ENCODE assay signal across 17 cellular contexts in genomic region chr11:128061321-128061871, GRCh38.
A peak's percentile ranks its signal among the peaks of the same experiment; 100 is the strongest.
DNase-seq lines count a peak whose midpoint lies in the region; ATAC-seq, FAIRE-seq and TF ChIP-seq lines count a peak whose summit lies in the region.
"Had no signal": no experiment of that assay in that cellular context is flagged by ENCODE, and none has a peak within 500 bp of the region (broad histone marks: within the 10 kb centered on the region; RNA-seq: fewer than 3 reads in every experiment).

No MANE protein-coding gene starts in this region.

- dilution Hi-C loops in keratinocyte (cut with MboI; ENCODE audit: extremely low pct_ligation_motif_present, low sequenced_read_pairs), result no loop called here

- peak overlapping the region; percentile 31 for H2AFZ ChIP-seq in keratinocyte (ENCODE audit: control insufficient read depth, low read length)

- H3K4me3 Mint-ChIP-seq in activated naive CD4-positive, alpha-beta T cell treated with anti-CD3 and anti-CD28 coated beads for 36 hours, result no peak overlapping the region
- H3K4me3 Mint-ChIP-seq in activated naive CD4-positive, alpha-beta T cell treated with anti-CD3 and anti-CD28 coated beads, Interleukin-2, amount 10 ng/mL, durations not matched to agents 7 days and 5 days, result no peak overlapping the region
- H3K4me3 Mint-ChIP-seq: activated naive CD8-positive, alpha-beta T cell; IgD-negative memory B cell; T-helper 2 cell treated with Interferon-gamma antibody and Interleukin-4, amounts not matched to agents 5 μg/mL and 100 μg/mL, for 36 hours had no signal

- no peaks in the 10 kb centered on the region for H3K9me1 ChIP-seq in keratinocyte (ENCODE audit: control insufficient read depth, extremely low read depth, insufficient read depth, low read length)

- peak in 1 of 3 experiments; percentile 1 for TF ChIP-seq CTCF in keratinocyte (optimal IDR thresholded peaks at IDR 0.05 in 1 of 3, IDR thresholded peaks at IDR 0.05 in 1 of 3, conservative IDR thresholded peaks at IDR 0.05 in 1 of 3; ENCODE audit: extremely low read depth in 1 of 3, insufficient read depth in 2 of 3, low read length in 3 of 3)
- no peak for TF ChIP-seq CTCF in uterus (IDR thresholded peaks at IDR 0.05)
- no peak for TF ChIP-seq CTCF in left ventricle myocardium inferior (IDR thresholded peaks at IDR 0.05; ENCODE audit: borderline replicate concordance)

- no peak overlapping the region for H3K4me2 ChIP-seq in keratinocyte (ENCODE audit: control insufficient read depth, extremely low read depth, insufficient read depth, low read depth, low read length)

- H3K27me3 ChIP-seq in keratinocyte (ENCODE audit: control insufficient read depth, extremely low read depth, insufficient read depth, low read length) (no peaks in the 10 kb centered on the region), uterus (no peaks in the 10 kb centered on the region), left ventricle myocardium inferior (ENCODE audit: low read depth) (peaks cover 5% of the 10 kb centered on the region)
- H3K27me3 ChIP-seq: colonic mucosa, Peyer's patch had no signal

- peak; percentile 46 for DNase-seq in activated naive CD4-positive, alpha-beta T cell treated with anti-CD3 and anti-CD28 coated beads for 36 hours
- DNase-seq in activated naive CD4-positive, alpha-beta T cell treated with anti-CD3 and anti-CD28 coated beads, Interleukin-2, amount 10 ng/mL, durations not matched to agents 7 days and 5 days, result no peak
- DNase-seq in RPMI7951 (ENCODE audit: low read depth), result peak; percentile 88
- no peak for DNase-seq in keratinocyte (ENCODE audit: low read depth, low spot score)
- DNase-seq in uterus, result peak in 1 of 2 donors; percentile 18
- DNase-seq in D341Med (ENCODE audit: low spot score), result no peak
- DNase-seq in left ventricle myocardium inferior, result no peak
- DNase-seq: colonic mucosa, kidney, NCI-H2171 treated with DMSO at 0.1 percent for 48 hours, Peyer's patch had no signal

- no peaks in the 10 kb centered on the region for H3K36me3 ChIP-seq in keratinocyte (ENCODE audit: control insufficient read depth in 2 of 2, extremely low read depth in 1 of 2, insufficient read depth in 2 of 2, low read length in 2 of 2)
- no peaks in the 10 kb centered on the region for H3K36me3 ChIP-seq in uterus
- H3K36me3 ChIP-seq in left ventricle myocardium inferior, result no peaks in the 10 kb centered on the region
- H3K36me3 ChIP-seq: colonic mucosa, Peyer's patch had no signal

- H3K9me3 ChIP-seq in keratinocyte (ENCODE audit: control insufficient read depth, low read depth, low read length) (no peaks in the 10 kb centered on the region), uterus (no peaks in the 10 kb centered on the region), left ventricle myocardium inferior (replicated peaks) (peaks cover 6% of the 10 kb centered on the region)
- H3K9me3 ChIP-seq: colonic mucosa, Peyer's patch had no signal

- H3K4me1 ChIP-seq in keratinocyte (ENCODE audit: control insufficient read depth, extremely low read depth, insufficient read depth, low read length) (no peaks in the 10 kb centered on the region), uterus (no peaks in the 10 kb centered on the region), left ventricle myocardium inferior (no peaks in the 10 kb centered on the region)
- H3K4me1 ChIP-seq: colonic mucosa, Peyer's patch had no signal

- H3K9me3 Mint-ChIP-seq in activated naive CD4-positive, alpha-beta T cell treated with anti-CD3 and anti-CD28 coated beads for 36 hours, result peaks cover 4% of the 10 kb centered on the region
- H3K9me3 Mint-ChIP-seq in activated naive CD4-positive, alpha-beta T cell treated with anti-CD3 and anti-CD28 coated beads, Interleukin-2, amount 10 ng/mL, durations not matched to agents 7 days and 5 days, result peaks cover 8% of the 10 kb centered on the region

- no peak overlapping the region for H3K9ac ChIP-seq in keratinocyte (ENCODE audit: control insufficient read depth, extremely low read depth, insufficient read depth, low read length)

- intact Hi-C loops in activated naive CD4-positive, alpha-beta T cell treated with anti-CD3 and anti-CD28 coated beads for 36 hours (cut with micrococcal nuclease), result no loop called here
- intact Hi-C loops in uterus (cut with DNase I; ENCODE audit: low total_unique reads) (no loop called here), left ventricle myocardium inferior (cut with micrococcal nuclease) (no loop called here)

- H3K4me3 ChIP-seq in keratinocyte (ENCODE audit: control insufficient read depth in 2 of 3, extremely low read depth in 1 of 3, insufficient read depth in 2 of 3, low read depth in 1 of 3, low read length in 3 of 3) (no peak overlapping the region), uterus (no peak overlapping the region), left ventricle myocardium inferior (no peak overlapping the region)
- H3K4me3 ChIP-seq: colonic mucosa, Peyer's patch had no signal

- no peaks in the 10 kb centered on the region for H4K20me1 ChIP-seq in keratinocyte (ENCODE audit: control insufficient read depth, extremely low read depth, insufficient read depth, low read length)

- FAIRE-seq in keratinocyte (lab: Jason Lieb, UNC), result no peak
- FAIRE-seq: GM12891, kidney had no signal

- no peaks in the 10 kb centered on the region for H3K36me3 Mint-ChIP-seq in activated naive CD4-positive, alpha-beta T cell treated with anti-CD3 and anti-CD28 coated beads for 36 hours (ENCODE audit: low read depth)
- H3K36me3 Mint-ChIP-seq in activated naive CD4-positive, alpha-beta T cell treated with anti-CD3 and anti-CD28 coated beads, Interleukin-2, amount 10 ng/mL, durations not matched to agents 7 days and 5 days, result peaks cover 5% of the 10 kb centered on the region
- H3K36me3 Mint-ChIP-seq: IgD-negative memory B cell had no signal

- H3K27ac ChIP-seq in keratinocyte (ENCODE audit: control insufficient read depth, insufficient read depth, low read length) (no peak overlapping the region), uterus (peak overlapping the region; percentile 33 to 63), left ventricle myocardium inferior (replicated peaks) (no peak overlapping the region)
- H3K27ac ChIP-seq: colonic mucosa, Peyer's patch had no signal

- peaks cover 3% of the 10 kb centered on the region for H3K4me1 Mint-ChIP-seq in activated naive CD4-positive, alpha-beta T cell treated with anti-CD3 and anti-CD28 coated beads for 36 hours (ENCODE audit: low read depth)
- H3K4me1 Mint-ChIP-seq in activated naive CD4-positive, alpha-beta T cell treated with anti-CD3 and anti-CD28 coated beads, Interleukin-2, amount 10 ng/mL, durations not matched to agents 7 days and 5 days, result peaks cover 3% of the 10 kb centered on the region
- H3K4me1 Mint-ChIP-seq: IgD-negative memory B cell had no signal

- H3K79me2 ChIP-seq in keratinocyte (ENCODE audit: control insufficient read depth, insufficient read depth, low read length), result no peaks in the 10 kb centered on the region

- CTCF ChIA-PET in activated naive CD4-positive, alpha-beta T cell treated with anti-CD3 and anti-CD28 coated beads for 36 hours (lab: Charles Lee), result interaction anchor here (0.9 to 1.2 kb wide), 4 partner anchors 8 to 96 kb away, joined by 3 to 6 read pairs (median 4); no protein-coding TSS in a partner anchor
- CTCF ChIA-PET in activated naive CD4-positive, alpha-beta T cell treated with anti-CD3 and anti-CD28 coated beads, Interleukin-2, amount 10 ng/mL, durations not matched to agents 7 days and 5 days (lab: Charles Lee), result interaction anchor here (0.6 to 1.3 kb wide), 4 partner anchors 11 to 96 kb away, joined by 3 to 5 read pairs (median 4); no protein-coding TSS in a partner anchor

- H3K27ac Mint-ChIP-seq in activated naive CD4-positive, alpha-beta T cell treated with anti-CD3 and anti-CD28 coated beads for 36 hours, result no peak overlapping the region
- H3K27ac Mint-ChIP-seq in activated naive CD4-positive, alpha-beta T cell treated with anti-CD3 and anti-CD28 coated beads, Interleukin-2, amount 10 ng/mL, durations not matched to agents 7 days and 5 days, result no peak overlapping the region
- H3K27ac Mint-ChIP-seq: activated naive CD8-positive, alpha-beta T cell; IgD-negative memory B cell; T-helper 2 cell treated with Interferon-gamma antibody and Interleukin-4, amounts not matched to agents 5 μg/mL and 100 μg/mL, for 36 hours had no signal

- ATAC-seq in HG02852 (IDR thresholded peaks at IDR 0.05; ENCODE audit: unreplicated experiment), result no peak
- ATAC-seq: HCT116 had no signal

- TF ChIP-seq POLR2A in uterus (IDR thresholded peaks at IDR 0.05), result no peak

- no peaks in the 10 kb centered on the region for H3K27me3 Mint-ChIP-seq in activated naive CD4-positive, alpha-beta T cell treated with anti-CD3 and anti-CD28 coated beads for 36 hours (ENCODE audit: low read depth)
- no peaks in the 10 kb centered on the region for H3K27me3 Mint-ChIP-seq in activated naive CD4-positive, alpha-beta T cell treated with anti-CD3 and anti-CD28 coated beads, Interleukin-2, amount 10 ng/mL, durations not matched to agents 7 days and 5 days
- H3K27me3 Mint-ChIP-seq: activated naive CD8-positive, alpha-beta T cell had no signal

Comparison
In these comparisons a context has a peak if more than half of its experiments do, and no peak if none do; other contexts are left out.
1. DNase-seq: peak in activated naive CD4-positive, alpha-beta T cell treated with anti-CD3 and anti-CD28 coated beads for 36 hours (single experiment) and RPMI7951 (single experiment); none in activated naive CD4-positive, alpha-beta T cell treated with anti-CD3 and anti-CD28 coated beads, Interleukin-2, amount 10 ng/mL, durations not matched to agents 7 days and 5 days (single experiment), keratinocyte (single experiment), D341Med (single experiment) and left ventricle myocardium inferior (single experiment).
2. H3K27ac ChIP-seq: peak in uterus (2 of 2); none in keratinocyte (single experiment) and left ventricle myocardium inferior (single experiment).